In genomic region chr2:47082976-47083375, GRCh38 we compare ENCODE assay signal across 23 cellular contexts.
"Had no signal": no experiment of that assay in that cellular context is flagged by ENCODE, and none has a peak within 500 bp of the region (broad histone marks: within the 10 kb centered on the region; RNA-seq: fewer than 3 reads in every experiment).

No MANE protein-coding gene starts in this region.

- H3K27me3 Mint-ChIP-seq: activated T-helper 17 cell treated with anti-CD3 and anti-CD28 coated beads, Interleukin-2, amount 50 U/mL, for 72 hours; brain had no signal

- DNase-seq: activated CD4-positive, alpha-beta T cell treated with anti-CD3 and anti-CD28 coated beads for 1 hour; activated CD4-positive, alpha-beta T cell treated with anti-CD3 and anti-CD28 coated beads, Interleukin-2, amount 50 U/mL, for 4 hours; activated naive CD4-positive, alpha-beta T cell treated with Interleukin-2 at 50 U/mL for 16 hours; activated T-cell treated with anti-CD3 and anti-CD28 coated beads for 4 hours; central memory CD4-positive, alpha-beta T cell; effector CD4-positive, alpha-beta T cell; heart right ventricle; left lung; mesendoderm; naive thymus-derived CD4-positive, alpha-beta T cell; stimulated activated CD4-positive, alpha-beta T cell treated with anti-CD3 and anti-CD28 coated beads, Interleukin-12 subunit alpha, Interleukin-12 subunit beta, amount 100 ng/mL, for 4 hours; stimulated activated CD4-positive, alpha-beta T cell treated with anti-CD3 and anti-CD28 coated beads, Interleukin-1b, Interleukin-23, amount 100 ng/mL, for 48 hours; stimulated activated CD8-positive, alpha-beta memory T cell treated with anti-CD3 and anti-CD28 coated beads, Interleukin-4, amount 100 ng/mL, for 48 hours; stimulated activated naive CD4-positive, alpha-beta T cell; uterus; WERI-Rb-1 had no signal

- H3K9me3 Mint-ChIP-seq: activated T-helper 17 cell treated with anti-CD3 and anti-CD28 coated beads, Interleukin-2, amount 50 U/mL, for 72 hours; brain had no signal

- H3K36me3 Mint-ChIP-seq: brain; naive thymus-derived CD4-positive, alpha-beta T cell had no signal

- H3K27me3 ChIP-seq: esophagus muscularis mucosa, gastroesophageal sphincter, heart right ventricle, left lung, tibial nerve, uterus had no signal

- H3K9ac ChIP-seq: parathyroid adenoma had no signal

- H3K9me3 ChIP-seq: esophagus muscularis mucosa, gastroesophageal sphincter, heart right ventricle, left lung, tibial nerve, uterus had no signal

- H3K4me3 ChIP-seq: coronary artery, esophagus muscularis mucosa, gastroesophageal sphincter, left lung, tibial nerve, uterus had no signal

- H3K36me3 ChIP-seq: esophagus muscularis mucosa, gastroesophageal sphincter, heart right ventricle, left lung, tibial nerve, uterus, WERI-Rb-1 had no signal

- H3K27ac ChIP-seq: left lung, parathyroid adenoma, WERI-Rb-1 had no signal

- H3K4me3 Mint-ChIP-seq: activated T-helper 17 cell treated with anti-CD3 and anti-CD28 coated beads, Interleukin-2, amount 50 U/mL, for 72 hours; brain had no signal

- ATAC-seq: activated T-helper 17 cell treated with anti-CD3 and anti-CD28 coated beads, Interleukin-2, amount 50 U/mL, for 72 hours; gastroesophageal sphincter; left lung; naive thymus-derived CD4-positive, alpha-beta T cell had no signal

- H3K27ac Mint-ChIP-seq: activated T-helper 17 cell treated with anti-CD3 and anti-CD28 coated beads, Interleukin-2, amount 50 U/mL, for 72 hours; brain; naive thymus-derived CD4-positive, alpha-beta T cell had no signal
